In the genomic region with DNA sequence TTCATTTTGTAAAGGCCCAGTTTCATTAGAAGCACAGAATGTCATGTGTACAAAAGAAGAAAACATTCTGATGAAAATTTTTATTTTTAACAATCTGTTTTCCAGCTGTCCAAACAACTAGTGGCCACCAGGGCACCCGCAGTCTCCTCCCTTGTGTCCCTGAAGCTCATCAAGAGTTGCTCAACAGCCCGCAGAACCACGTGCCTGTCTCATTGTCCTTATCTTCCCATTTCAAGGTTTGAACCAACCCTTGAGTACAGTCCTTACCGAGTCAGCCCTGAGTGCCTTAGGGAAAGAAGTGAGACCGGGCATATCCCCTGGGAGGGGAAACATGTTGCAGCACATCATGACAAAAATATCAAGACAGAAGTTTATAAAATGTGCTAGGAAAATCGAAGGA, we compare ENCODE assay signal across 13 cellular contexts. TPM values are rescaled to one million over a fixed set of nuclear protein-coding genes. Genes with fewer than 3 reads are reported as not detected.
DNase-seq lines count a peak whose midpoint lies in the region; ATAC-seq, FAIRE-seq and TF ChIP-seq lines count a peak whose summit lies in the region.
"Had no signal": no experiment of that assay in that cellular context is flagged by ENCODE, and none has a peak within 500 bp of the region (broad histone marks: within the 10 kb centered on the region; RNA-seq: fewer than 3 reads in every experiment).

No MANE protein-coding gene starts in this region.

- peak; percentile 44 for DNase-seq in AG20443 (ENCODE audit: low spot score)
- peak; percentile 47 for DNase-seq in HPDE6-E6E7 (ENCODE audit: extremely low spot score)
- DNase-seq in adrenal gland, result peak; percentile 56 to 87 (median 80)
- DNase-seq in kidney, result peak; percentile 61
- DNase-seq in activated T-cell treated with anti-CD3 and anti-CD28 coated beads, Interleukin-2, amount 50 U/mL, for 72 hours, result no peak
- no peak for DNase-seq in NCI-H1694 (lab: John Stamatoyannopoulos, UW)
- DNase-seq: esophagus squamous epithelium, KBM-7, lower lobe of right lung, NCI-H526 treated with DMSO at 0.1 percent for 48 hours had no signal

- H3K36me3 ChIP-seq in adrenal gland (replicated peaks in 1 of 2) (no peaks in the 10 kb centered on the region), kidney (ENCODE audit: control insufficient read depth in 1 of 2, insufficient read depth in 2 of 2, low read length in 2 of 2) (no peaks in the 10 kb centered on the region)
- H3K36me3 ChIP-seq: esophagus squamous epithelium, lower lobe of right lung had no signal

- no peak overlapping the region for H3K9ac ChIP-seq in kidney (ENCODE audit: low read length in 2 of 2)

- FAIRE-seq in kidney (lab: Jason Lieb, UNC), result no peak

- no peak overlapping the region for H3K27ac ChIP-seq in adrenal gland
- H3K27ac ChIP-seq in kidney (ENCODE audit: low read depth in 2 of 2, low read length in 2 of 2), result no peak overlapping the region
- H3K27ac ChIP-seq: esophagus squamous epithelium, lower lobe of right lung, VCaP had no signal

- TF ChIP-seq POLR2A in adrenal gland (IDR thresholded peaks at IDR 0.05), result no peak

- no peaks in the 10 kb centered on the region for H3K4me1 Mint-ChIP-seq in activated T-cell treated with anti-CD3 and anti-CD28 coated beads, Interleukin-2, amount 50 U/mL, for 72 hours (ENCODE audit: low read depth)

- no peaks in the 10 kb centered on the region for H3K36me3 Mint-ChIP-seq in activated T-cell treated with anti-CD3 and anti-CD28 coated beads, Interleukin-2, amount 50 U/mL, for 72 hours (ENCODE audit: insufficient read depth in 2 of 2)

- no peaks in the 10 kb centered on the region for H3K27me3 ChIP-seq in adrenal gland

- 26 to 48% (median 29%) methylated on average over 6 of the region's 6 CpGs for WGBS in adrenal gland, 4 donors

- TF ChIP-seq CTCF in adrenal gland (IDR thresholded peaks at IDR 0.05) (peak; percentile 31 to 58 (median 46)), kidney (IDR thresholded peaks at IDR 0.05; ENCODE audit: borderline replicate concordance, extremely low read depth, insufficient read depth) (no peak)

- no peak for ATAC-seq in activated T-cell treated with anti-CD3 and anti-CD28 coated beads, Interleukin-2, amount 50 U/mL, for 72 hours (replicated peaks in 1 of 2)
- no peak for ATAC-seq in GM18909 (IDR thresholded peaks at IDR 0.05; ENCODE audit: poor library complexity, unreplicated experiment)
- ATAC-seq in GM19328 (IDR thresholded peaks at IDR 0.05; ENCODE audit: unreplicated experiment), result no peak
- ATAC-seq: lower lobe of right lung had no signal

- peaks cover 35% of the 10 kb centered on the region for H3K27me3 Mint-ChIP-seq in activated T-cell treated with anti-CD3 and anti-CD28 coated beads, Interleukin-2, amount 50 U/mL, for 72 hours (ENCODE audit: low read depth)

- H3K9me3 Mint-ChIP-seq in activated T-cell treated with anti-CD3 and anti-CD28 coated beads, Interleukin-2, amount 50 U/mL, for 72 hours, result no peaks in the 10 kb centered on the region

- H3K9me3 ChIP-seq in adrenal gland (replicated peaks in 1 of 3) (no peaks in the 10 kb centered on the region), kidney (ENCODE audit: control insufficient read depth in 1 of 2, low read length in 2 of 2) (no peaks in the 10 kb centered on the region)
- H3K9me3 ChIP-seq: esophagus squamous epithelium, lower lobe of right lung had no signal

- H3K4me1 ChIP-seq in adrenal gland (replicated peaks in 1 of 2) (no peaks in the 10 kb centered on the region), kidney (ENCODE audit: control insufficient read depth in 1 of 2, insufficient read depth in 1 of 2, low read depth in 1 of 2, low read length in 2 of 2) (no peaks in the 10 kb centered on the region)
- H3K4me1 ChIP-seq: lower lobe of right lung had no signal

- H3K4me3 ChIP-seq in adrenal gland (no peak overlapping the region), kidney (ENCODE audit: low read length in 2 of 2) (no peak overlapping the region)
- H3K4me3 ChIP-seq: esophagus squamous epithelium, lower lobe of right lung had no signal

- H3K27ac Mint-ChIP-seq in activated T-cell treated with anti-CD3 and anti-CD28 coated beads, Interleukin-2, amount 50 U/mL, for 72 hours, result no peak overlapping the region

- H3K4me3 Mint-ChIP-seq in activated T-cell treated with anti-CD3 and anti-CD28 coated beads, Interleukin-2, amount 50 U/mL, for 72 hours, result no peak overlapping the region

- intact Hi-C loops in adrenal gland (cut with DNase I) (loop anchor here in 1 of 2 donors (10.0 kb wide), 1 partner anchor 768 kb away; no protein-coding TSS in a partner anchor), kidney (cut with DNase I) (no loop called here)

RNA-seq across cellular contexts. Expression of a gene that starts 15.9 kb away (rescaled TPM):
- total RNA-seq in adrenal gland, result 10 to 100 TPM in 7 of 8 donors, 1 to 10 TPM in 1; 7.1 to 15.5 (median 11.9) TPM
- polyA plus RNA-seq in adrenal gland, result 10 to 100 TPM in 2 of 3 donors, 1 to 10 TPM in 1; 8.0 to 54.9 (median 53.8) TPM
- 12.8 TPM for total RNA-seq in kidney
- 15.0 TPM for polyA plus RNA-seq in kidney (ENCODE audit: insufficient read depth, low read depth, low replicate concordance)
- 10 to 100 TPM; 10.9 to 12.5 TPM for total RNA-seq in activated T-cell treated with anti-CD3 and anti-CD28 coated beads, Interleukin-2, amount 50 U/mL, for 72 hours

Comparison
In these comparisons a context has a peak if more than half of its experiments do, and no peak if none do; other contexts are left out.
1. DNase-seq: peak in AG20443 (single experiment), HPDE6-E6E7 (single experiment), adrenal gland (7 of 7) and kidney (single experiment); none in activated T-cell treated with anti-CD3 and anti-CD28 coated beads, Interleukin-2, amount 50 U/mL, for 72 hours (0 of 2) and NCI-H1694 (single experiment).